In the genomic region with DNA sequence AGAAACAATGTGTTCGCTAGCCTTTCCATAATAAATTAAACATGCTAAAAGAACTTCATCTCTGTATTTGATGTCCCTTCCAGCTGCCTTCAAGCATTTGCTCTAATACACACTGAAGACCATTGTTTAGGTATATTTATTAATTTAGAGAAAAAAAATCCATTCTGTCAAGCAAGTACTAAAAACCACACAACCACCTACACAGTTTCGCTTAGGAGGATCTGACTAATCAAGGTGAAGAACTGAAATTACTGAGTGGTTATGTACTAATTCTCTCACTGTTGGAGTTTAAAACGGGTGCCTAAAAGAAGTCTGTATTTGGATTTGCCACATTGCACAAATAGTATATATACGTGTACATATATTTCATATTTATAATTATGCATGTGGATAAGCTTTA, we compare ENCODE assay signal across 14 cellular contexts. TPM values are rescaled to one million over a fixed set of nuclear protein-coding genes. Genes with fewer than 3 reads are reported as not detected.
DNase-seq lines count a peak whose midpoint lies in the region; ATAC-seq, FAIRE-seq and TF ChIP-seq lines count a peak whose summit lies in the region.
"Had no signal": no experiment of that assay in that cellular context is flagged by ENCODE, and none has a peak within 500 bp of the region (broad histone marks: within the 10 kb centered on the region; RNA-seq: fewer than 3 reads in every experiment).

No MANE protein-coding gene starts in this region.

- H3K4me1 ChIP-seq in BE2C, result no peaks in the 10 kb centered on the region

- no peaks in the 10 kb centered on the region for H3K27me3 ChIP-seq in BE2C

- H3K36me3 ChIP-seq in BE2C, result no peaks in the 10 kb centered on the region

- ATAC-seq in GM21447 (IDR thresholded peaks at IDR 0.05; ENCODE audit: unreplicated experiment) (peak; percentile 77), HG03139 (IDR thresholded peaks at IDR 0.05; ENCODE audit: unreplicated experiment) (peak; percentile 69)

- no peaks in the 10 kb centered on the region for H3K9me3 ChIP-seq in BE2C

- no peak for TF ChIP-seq CTCF in BE2C (IDR thresholded peaks at IDR 0.05; ENCODE audit: low read depth, low read length)

- no peak overlapping the region for H3K27ac Mint-ChIP-seq in activated naive CD4-positive, alpha-beta T cell treated with anti-CD3 and anti-CD28 coated beads, Interleukin-2, amount 10 ng/mL, durations not matched to agents 7 days and 5 days
- H3K27ac Mint-ChIP-seq: T-helper 1 cell treated with Interleukin-12 subunit alpha and Interleukin-12 subunit beta and Interleukin-4 antibody, amounts not matched to agents 30 μg/mL and 1 μg/mL, for 36 hours had no signal

- no peak overlapping the region for H3K4me3 ChIP-seq in BE2C (ENCODE audit: low read depth, low read length)

- no peaks in the 10 kb centered on the region for H3K36me3 Mint-ChIP-seq in activated naive CD4-positive, alpha-beta T cell treated with anti-CD3 and anti-CD28 coated beads, Interleukin-2, amount 10 ng/mL, durations not matched to agents 7 days and 5 days

- DNase-seq in activated naive CD4-positive, alpha-beta T cell treated with anti-CD3 and anti-CD28 coated beads, Interleukin-2, amount 50 U/mL, for 16 hours, result peak; percentile 11
- no peak for DNase-seq in activated naive CD4-positive, alpha-beta T cell treated with anti-CD3 and anti-CD28 coated beads, Interleukin-2, amount 10 ng/mL, durations not matched to agents 7 days and 5 days
- peak; percentile 52 for DNase-seq in renal cortical epithelial cell (ENCODE audit: low read depth)
- no peak for DNase-seq in activated CD4-positive, CD25-positive, alpha-beta regulatory T cell treated with anti-CD3 and anti-CD28 coated beads, Interleukin-2, amount 50 U/mL, for 72 hours
- DNase-seq in GM12892 (ENCODE audit: insufficient read length), result no peak
- no peak for DNase-seq in BE2C
- DNase-seq: NCI-H1417, small intestine had no signal

- no peaks in the 10 kb centered on the region for H3K9me3 Mint-ChIP-seq in activated naive CD4-positive, alpha-beta T cell treated with anti-CD3 and anti-CD28 coated beads, Interleukin-2, amount 10 ng/mL, durations not matched to agents 7 days and 5 days
- H3K9me3 Mint-ChIP-seq: nephron; T-helper 1 cell treated with Interleukin-12 subunit alpha and Interleukin-12 subunit beta and Interleukin-4 antibody, amounts not matched to agents 30 μg/mL and 1 μg/mL, for 36 hours had no signal

- H3K4me1 Mint-ChIP-seq in activated naive CD4-positive, alpha-beta T cell treated with anti-CD3 and anti-CD28 coated beads, Interleukin-2, amount 10 ng/mL, durations not matched to agents 7 days and 5 days, result peaks cover 2% of the 10 kb centered on the region

- no peak for TF ChIP-seq POLR2A in GM12892 (IDR thresholded peaks at IDR 0.05; ENCODE audit: low read depth, low read length)

- no peak overlapping the region for H3K4me3 Mint-ChIP-seq in activated naive CD4-positive, alpha-beta T cell treated with anti-CD3 and anti-CD28 coated beads, Interleukin-2, amount 10 ng/mL, durations not matched to agents 7 days and 5 days
- H3K4me3 Mint-ChIP-seq: nephron; T-helper 1 cell treated with Interleukin-12 subunit alpha and Interleukin-12 subunit beta and Interleukin-4 antibody, amounts not matched to agents 30 μg/mL and 1 μg/mL, for 36 hours had no signal

- no peak for FAIRE-seq in GM12892 (lab: Jason Lieb, UNC)
- FAIRE-seq: HTR-8/SVneo, islet of Langerhans, small intestine had no signal

- no peaks in the 10 kb centered on the region for H3K27me3 Mint-ChIP-seq in activated naive CD4-positive, alpha-beta T cell treated with anti-CD3 and anti-CD28 coated beads, Interleukin-2, amount 10 ng/mL, durations not matched to agents 7 days and 5 days

- CTCF ChIA-PET in activated naive CD4-positive, alpha-beta T cell treated with anti-CD3 and anti-CD28 coated beads, Interleukin-2, amount 10 ng/mL, durations not matched to agents 7 days and 5 days (lab: Charles Lee), result interaction anchor here (1.1 kb wide), 1 partner anchor 591 kb away, joined by 4 read pairs; no protein-coding TSS in a partner anchor

RNA-seq across cellular contexts. Expression of gene GMDS, which starts 58.9 kb away (rescaled TPM):
- 24.0 and 32.9 TPM in 2 replicates for total RNA-seq in renal cortical epithelial cell
- polyA plus RNA-seq in GM12892 (2012; ENCODE audit: missing spikeins), result 28.1 TPM
- 10.1 TPM for polyA plus RNA-seq in BE2C (2012; ENCODE audit: insufficient read depth, insufficient read length, low read depth)

Comparison
In these comparisons a context has a peak if more than half of its experiments do, and no peak if none do; other contexts are left out.
1. DNase-seq: peak in activated naive CD4-positive, alpha-beta T cell treated with anti-CD3 and anti-CD28 coated beads, Interleukin-2, amount 50 U/mL, for 16 hours (single experiment) and renal cortical epithelial cell (single experiment); none in activated naive CD4-positive, alpha-beta T cell treated with anti-CD3 and anti-CD28 coated beads, Interleukin-2, amount 10 ng/mL, durations not matched to agents 7 days and 5 days (single experiment), activated CD4-positive, CD25-positive, alpha-beta regulatory T cell treated with anti-CD3 and anti-CD28 coated beads, Interleukin-2, amount 50 U/mL, for 72 hours (single experiment), GM12892 (single experiment) and BE2C (single experiment).